16 cellular contexts compared by ENCODE assay signal in genomic region chr2:20536619-20537422, GRCh38.
DNase-seq lines count a peak whose midpoint lies in the region; ATAC-seq, FAIRE-seq and TF ChIP-seq lines count a peak whose summit lies in the region.
"Had no signal": no experiment of that assay in that cellular context is flagged by ENCODE, and none has a peak within 500 bp of the region (broad histone marks: within the 10 kb centered on the region; RNA-seq: fewer than 3 reads in every experiment).

No MANE protein-coding gene starts in this region.

- DNase-seq in amygdala (lab: John Stamatoyannopoulos, UW): peak in 37 of 56 donors; percentile 6 to 78 (median 42)
- DNase-seq in HepG2 (ENCODE audit: low spot score): peak; percentile 16
- DNase-seq in putamen (ENCODE audit: low spot score): peak; percentile 58
- no peak for DNase-seq in SK-N-DZ (ENCODE audit: low spot score)
- no peak for DNase-seq in activated T-cell treated with anti-CD3 and anti-CD28 coated beads for 4 hours
- no peak for DNase-seq in H4 (ENCODE audit: low spot score)
- DNase-seq in stimulated activated CD4-positive, alpha-beta T cell treated with anti-CD3 and anti-CD28 coated beads, Interleukin-2, amount 100 ng/mL, for 48 hours: no peak
- DNase-seq: activated effector memory CD4-positive, alpha-beta T cell treated with anti-CD3 and anti-CD28 coated beads, Interleukin-2, amount 50 U/mL, for 16 hours; COR-L47; heart left ventricle; left cardiac atrium; NCI-H1048 had no signal

- intact Hi-C loops in HepG2 (cut with micrococcal nuclease; ENCODE audit: unreplicated experiment): loop anchor here (5.0 kb wide), 1 partner anchor 45 kb away; no protein-coding TSS in a partner anchor

- FAIRE-seq in HepG2 (lab: Jason Lieb, UNC): no peak
- FAIRE-seq: astrocyte, GM12892 had no signal

- TF ChIP-seq POLR2A in HepG2 (IDR thresholded peaks at IDR 0.05; ENCODE audit: insufficient read depth in 1 of 2, low read depth in 2 of 2, low read length in 2 of 2): no peak

- peak; percentile 0; the same call in 1 of the 3 replicates for ATAC-seq in HepG2
- ATAC-seq: esophagus mucosa had no signal

- H3K27me3 ChIP-seq in BLaER1 (no peaks in the 10 kb centered on the region), HepG2 (ENCODE audit: control insufficient read depth in 1 of 2, insufficient read depth in 2 of 2, low read length in 2 of 2) (no peaks in the 10 kb centered on the region)
- H3K27me3 ChIP-seq: heart left ventricle had no signal

- POLR2A ChIA-PET in HepG2 (lab: Yijun Ruan, JAX): interaction anchor here (1.4 to 10.9 kb wide), 15 partner anchors 12 to 185 kb away, joined by 3 to 268 read pairs (median 19); partner anchors contain the start of gene RHOB

- H3K9ac ChIP-seq in BLaER1 (peak overlapping the region; percentile 17; the same call in 1 of the 2 replicates), HepG2 (ENCODE audit: insufficient read depth, low read depth, low read length) (peak overlapping the region; percentile 83)

- peaks cover 100% of the 10 kb centered on the region for H3K4me1 ChIP-seq in BLaER1
- peaks cover 100% of the 10 kb centered on the region for H3K4me1 ChIP-seq in HepG2 (ENCODE audit: insufficient read depth, low read length)

- TF ChIP-seq RAD21 in HepG2 (CRISPR knock-in tag; IDR thresholded peaks at IDR 0.05): 0 out of 2 replicates have a peak, but pooled peaks have one; percentile 12

- no peak overlapping the region for H2AFZ ChIP-seq in HepG2 (ENCODE audit: low read length)

- whole genome bisulfite sequencing in HepG2 (ENCODE audit: low lambda C conversion rate): 62% methylated on average over 15 of the region's 15 CpGs

- H4K20me1 ChIP-seq in BLaER1 (no peaks in the 10 kb centered on the region), HepG2 (ENCODE audit: insufficient read depth, low read length) (no peaks in the 10 kb centered on the region)

- in situ Hi-C loops in HepG2 (cut with HindIII; ENCODE audit: extremely low pct_ligation_motif_present, low pct_unique_long_range_greater_than_20kb): loop anchor here (5.0 kb wide), 1 partner anchor 90 kb away; the partner anchor contains the start of gene RHOB

- TF ChIP-seq CTCF in HepG2 (CRISPR knock-in tag; IDR thresholded peaks at IDR 0.05): peak; percentile 9; the same call in 1 of the 2 replicates

- no peak overlapping the region for H3K4me3 ChIP-seq in BLaER1
- peak overlapping the region in 1 of 3 experiments; percentile 59; a peak in 2 of 6 replicates for H3K4me3 ChIP-seq in HepG2 (replicated peaks in 1 of 3; ENCODE audit: insufficient read depth in 1 of 3, low read depth in 2 of 3, low read length in 3 of 3)
- H3K4me3 ChIP-seq: heart left ventricle had no signal

- peak overlapping the region; percentile 83 for H3K4me2 ChIP-seq in BLaER1
- H3K4me2 ChIP-seq in HepG2 (ENCODE audit: low read depth, low read length): peak overlapping the region; percentile 81

- no peaks in the 10 kb centered on the region for H3K79me2 ChIP-seq in HepG2 (ENCODE audit: insufficient read depth, low read length)

- no peak for TF ChIP-seq EP300 in HepG2 (IDR thresholded peaks at IDR 0.05; ENCODE audit: low read depth in 2 of 2, low read length in 2 of 2)
- no peak for TF ChIP-seq EP300 in HepG2 (CRISPR knock-in tag; IDR thresholded peaks at IDR 0.05; ENCODE audit: borderline replicate concordance)

- CTCF ChIA-PET in HepG2 (lab: Yijun Ruan, JAX; ENCODE audit: low intra/inter-chr PET ratio, low total read pairs): no interaction called here

- no TSS peak for BruUV-seq in HepG2 (replicated peaks; lab: Mats Ljungman, UMichigan)

- peak overlapping the region; percentile 78; the same call in 1 of the 2 replicates for H3K27ac ChIP-seq in BLaER1
- H3K27ac ChIP-seq in HepG2 (ENCODE audit: extremely low read length, insufficient read depth, low read length): peak overlapping the region; percentile 97
- H3K27ac ChIP-seq: heart left ventricle had no signal

- H3K9me3 ChIP-seq in BLaER1: no peaks in the 10 kb centered on the region
- no peaks in the 10 kb centered on the region for H3K9me3 ChIP-seq in HepG2 (ENCODE audit: low read length)
- H3K9me3 ChIP-seq: heart left ventricle had no signal

- H3K36me3 ChIP-seq in BLaER1: no peaks in the 10 kb centered on the region
- no peaks in the 10 kb centered on the region for H3K36me3 ChIP-seq in HepG2 (replicated peaks in 1 of 2; ENCODE audit: control insufficient read depth in 1 of 2, insufficient read depth in 2 of 2, low read length in 2 of 2)
- H3K36me3 ChIP-seq: heart left ventricle had no signal

TF ChIP-seq in HepG2, 621 proteins besides CTCF, POLR2A, EP300 and RAD21 (continues in another document):
- TF ChIP-seq ZNF274 (CRISPR knock-in tag; IDR thresholded peaks at IDR 0.05) (0 out of 2 replicates have a peak, but pooled peaks have one; percentile 36), MTA1 (CRISPR knock-in tag; IDR thresholded peaks at IDR 0.05; ENCODE audit: borderline replicate concordance) (peak; percentile 40; the same call in 1 of the 2 replicates), ZNF501 (CRISPR knock-in tag; IDR thresholded peaks at IDR 0.05) (no peak), ZBTB3 (CRISPR knock-in tag; IDR thresholded peaks at IDR 0.05; ENCODE audit: borderline replicate concordance, low read depth) (no peak), CEBPB (IDR thresholded peaks at IDR 0.05; ENCODE audit: borderline replicate concordance, low read depth, low read length) (no peak), ZBTB33 (CRISPR knock-in tag; IDR thresholded peaks at IDR 0.05) (peak; percentile 56; the same call in 1 of the 2 replicates), SOX13 (IDR thresholded peaks at IDR 0.05) (0 out of 2 replicates have a peak, but pooled peaks have one; percentile 23), SOX13 (CRISPR knock-in tag; conservative IDR thresholded peaks at IDR 0.05 in 1 of 2, IDR thresholded peaks at IDR 0.05 in 1 of 2) (no peak), ZNF256 (CRISPR knock-in tag; conservative IDR thresholded peaks at IDR 0.05) (0 out of 2 replicates have a peak, but pooled peaks have one; percentile 12), SOX5 (CRISPR knock-in tag; IDR thresholded peaks at IDR 0.05; ENCODE audit: borderline replicate concordance) (peak; percentile 22; the same call in 1 of the 2 replicates), BCLAF1 (IDR thresholded peaks at IDR 0.05) (no peak), HNF1B (CRISPR knock-in tag; IDR thresholded peaks at IDR 0.05) (peak; percentile 14; the same call in 1 of the 2 replicates), PTBP1 (IDR thresholded peaks at IDR 0.05; ENCODE audit: low read depth, low read length, poor library complexity, severe bottlenecking) (peak; percentile 49), RNF2 (conservative IDR thresholded peaks at IDR 0.05; ENCODE audit: low read depth) (no peak), ZNF75D (CRISPR knock-in tag; IDR thresholded peaks at IDR 0.05; ENCODE audit: borderline replicate concordance) (no peak), ZNF839 (CRISPR knock-in tag; IDR thresholded peaks at IDR 0.05; ENCODE audit: borderline replicate concordance) (0 out of 2 replicates have a peak, but pooled peaks have one; percentile 32), MYC (CRISPR knock-in tag; IDR thresholded peaks at IDR 0.05; ENCODE audit: borderline replicate concordance) (peak; percentile 48; the same call in 1 of the 2 replicates)

Comparison
In these comparisons a context has a peak if more than half of its experiments do, and no peak if none do; other contexts are left out.
1. DNase-seq: peak in amygdala (37 of 56), HepG2 (single experiment) and putamen (single experiment); none in SK-N-DZ (single experiment), activated T-cell treated with anti-CD3 and anti-CD28 coated beads for 4 hours (single experiment), H4 (single experiment) and stimulated activated CD4-positive, alpha-beta T cell treated with anti-CD3 and anti-CD28 coated beads, Interleukin-2, amount 100 ng/mL, for 48 hours (0 of 2).